Comparison of ENCODE assay signal across 25 cellular contexts in genomic region chr2:48934807-48935206, GRCh38.
"Had no signal": no experiment of that assay in that cellular context is flagged by ENCODE, and none has a peak within 500 bp of the region (broad histone marks: within the 10 kb centered on the region; RNA-seq: fewer than 3 reads in every experiment).

No MANE protein-coding gene starts in this region.

- H3K4me2 ChIP-seq: smooth muscle cell had no signal

- H3K27me3 ChIP-seq: esophagus squamous epithelium, ovary, thyroid gland, vagina had no signal

- H3K9me3 ChIP-seq: esophagus squamous epithelium, lower lobe of right lung, ovary, thyroid gland, vagina had no signal

- H3K36me3 Mint-ChIP-seq: immature natural killer cell, memory B cell, natural killer cell had no signal

- H3K4me1 ChIP-seq: esophagus squamous epithelium, lower lobe of right lung, thyroid gland, vagina had no signal

- H3K9me3 Mint-ChIP-seq: immature natural killer cell; memory B cell; natural killer cell; stimulated activated naive CD8-positive, alpha-beta T cell treated with anti-CD3 and anti-CD28 coated beads, Interleukin-15, amount 100 ng/mL, for 72 hours had no signal

- H3K27ac Mint-ChIP-seq: immature natural killer cell, memory B cell, natural killer cell had no signal

- H3K4me3 ChIP-seq: coronary artery, esophagus squamous epithelium, lower lobe of right lung, ovary, smooth muscle cell, thyroid gland, vagina had no signal

- H3K27me3 Mint-ChIP-seq: stimulated activated naive CD8-positive, alpha-beta T cell treated with anti-CD3 and anti-CD28 coated beads, Interleukin-15, amount 100 ng/mL, for 72 hours had no signal

- H3K36me3 ChIP-seq: esophagus squamous epithelium, lower lobe of right lung, ovary, thyroid gland, vagina had no signal

- DNase-seq: dermis blood vessel endothelial cell; effector memory CD4-positive, alpha-beta T cell; erythroblast; esophagus squamous epithelium; hypothalamus; immature natural killer cell; islet precursor cell; kidney glomerular epithelial cell; left ventricle myocardium superior; lower lobe of right lung; natural killer cell; occipital lobe; ovary; stimulated activated CD4-positive, alpha-beta T cell treated with anti-CD3 and anti-CD28 coated beads, Interleukin-12 subunit alpha, Interleukin-12 subunit beta, amount 100 ng/mL, for 4 hours; stimulated activated CD4-positive, alpha-beta T cell treated with anti-CD3 and anti-CD28 coated beads, Interleukin-1b, Interleukin-23, amount 100 ng/mL, for 48 hours; stimulated activated CD4-positive, alpha-beta T cell treated with anti-CD3 and anti-CD28 coated beads, Interleukin-4, amount 100 ng/mL, for 1 hour; stimulated activated CD8-positive, alpha-beta memory T cell treated with anti-CD3 and anti-CD28 coated beads, Interleukin-4, amount 100 ng/mL, for 48 hours; stimulated activated naive CD4-positive, alpha-beta T cell; stimulated activated naive CD8-positive, alpha-beta T cell treated with anti-CD3 and anti-CD28 coated beads, Interleukin-15, amount 100 ng/mL, for 72 hours; thyroid gland; trophoblast cell had no signal

- H3K4me3 Mint-ChIP-seq: immature natural killer cell; memory B cell; natural killer cell; stimulated activated naive CD8-positive, alpha-beta T cell treated with anti-CD3 and anti-CD28 coated beads, Interleukin-15, amount 100 ng/mL, for 72 hours had no signal

- H3K27ac ChIP-seq: coronary artery, esophagus squamous epithelium, lower lobe of right lung, ovary, thyroid gland, vagina had no signal

- H3K4me1 Mint-ChIP-seq: immature natural killer cell; memory B cell; natural killer cell; stimulated activated naive CD8-positive, alpha-beta T cell treated with anti-CD3 and anti-CD28 coated beads, Interleukin-15, amount 100 ng/mL, for 72 hours had no signal
